Comparison of ENCODE assay signal across 8 cellular contexts in genomic region chr13:113208424-113209335, GRCh38.
DNase-seq lines count a peak whose midpoint lies in the region; ATAC-seq lines count a peak whose summit lies in the region.

PCID2 (minus strand) TSS chr13:113208669; CDS start chr13:113208634, 35 bp downstream.

- DNase-seq in AML-193 (lab: John Stamatoyannopoulos, UW) (peak; percentile 71 to 72), NCI-H510A treated with DMSO at 0.1 percent for 48 hours (lab: John Stamatoyannopoulos, UW) (peak; percentile 82)
- peak; percentile 88 to 89 for DNase-seq in activated CD4-positive, alpha-beta T cell treated with anti-CD3 and anti-CD28 coated beads for 4 hours
- peak; percentile 88 to 89 for DNase-seq in stimulated activated CD4-positive, alpha-beta T cell treated with anti-CD3 and anti-CD28 coated beads, Interleukin-1b, Interleukin-23, amount 100 ng/mL, for 4 hours (ENCODE audit: low read depth in 2 of 2)

- H3K27ac ChIP-seq in cingulate gyrus (ENCODE audit: low read depth, low read length) (peak within 1 kb of the TSS; percentile 95), layer of hippocampus (ENCODE audit: low read depth, low read length) (peak within 1 kb of the TSS; percentile 98)

- no peaks in the 10 kb centered on the region for H3K27me3 ChIP-seq in layer of hippocampus (ENCODE audit: control insufficient read depth, insufficient read depth, low read length)

- ATAC-seq in GM19043 (IDR thresholded peaks at IDR 0.05; ENCODE audit: low read depth, unreplicated experiment) (peak; percentile 76), HG03354 (IDR thresholded peaks at IDR 0.05; ENCODE audit: poor library complexity, severe bottlenecking, unreplicated experiment) (peak; percentile 76)

Comparison
In these comparisons a context has a peak if more than half of its experiments do, and no peak if none do; other contexts are left out.
1. Peak in every context shown above with its lines: DNase-seq, ATAC-seq and H3K27ac ChIP-seq.